Comparison of ENCODE assay signal across 12 cellular contexts in genomic region chr19:11265785-11266236, GRCh38. TPM values are rescaled to one million over a fixed set of nuclear protein-coding genes. Genes with fewer than 3 reads are reported as not detected.
DNase-seq lines count a peak whose midpoint lies in the region; ATAC-seq and TF ChIP-seq lines count a peak whose summit lies in the region.
"Had no signal": no experiment of that assay in that cellular context is flagged by ENCODE, and none has a peak within 500 bp of the region (broad histone marks: within the 10 kb centered on the region; RNA-seq: fewer than 3 reads in every experiment).

No MANE protein-coding gene starts in this region.

- no peak for TF ChIP-seq POLR2A in gastroesophageal sphincter (IDR thresholded peaks at IDR 0.05)

- H3K27me3 ChIP-seq in esophagus (ENCODE audit: control insufficient read depth in 1 of 2, insufficient read depth in 2 of 2, low read length in 2 of 2) (no peaks in the 10 kb centered on the region), gastroesophageal sphincter (no peaks in the 10 kb centered on the region)

- H3K9me3 Mint-ChIP-seq in osteocyte (ENCODE audit: unreplicated experiment) (no peaks in the 10 kb centered on the region), immature natural killer cell (peaks cover 0 to 3% (median 0%) of the 10 kb centered on the region in 6 donors)
- H3K9me3 Mint-ChIP-seq: neural crest cell, T-cell had no signal

- no peak for TF ChIP-seq EP300 in gastroesophageal sphincter (IDR thresholded peaks at IDR 0.05)

- no peaks in the 10 kb centered on the region for H3K27me3 Mint-ChIP-seq in osteocyte (ENCODE audit: unreplicated experiment)
- peaks cover 22 to 26% (median 25%) of the 10 kb centered on the region in 3 donors for H3K27me3 Mint-ChIP-seq in immature natural killer cell (ENCODE audit: low read depth in 3 of 3)

- no peaks in the 10 kb centered on the region for H3K36me3 ChIP-seq in esophagus (ENCODE audit: control insufficient read depth in 2 of 2, insufficient read depth in 2 of 2, low read length in 1 of 2)
- no peaks in the 10 kb centered on the region for H3K36me3 ChIP-seq in gastroesophageal sphincter

- peaks cover 42% of the 10 kb centered on the region for H3K4me1 Mint-ChIP-seq in osteocyte (ENCODE audit: unreplicated experiment)
- peaks cover 3 to 10% of the 10 kb centered on the region in 2 donors for H3K4me1 Mint-ChIP-seq in immature natural killer cell

- no peaks in the 10 kb centered on the region for H3K36me3 Mint-ChIP-seq in osteocyte (ENCODE audit: unreplicated experiment)
- H3K36me3 Mint-ChIP-seq in immature natural killer cell = no peaks in the 10 kb centered on the region
- H3K36me3 Mint-ChIP-seq: T-cell had no signal

- 43 to 48% methylated on average over 11 of the region's 11 CpGs for WGBS in esophagus, 2 donors
- 85 to 90% methylated on average over 2 to 5 of the region's 11 CpGs for whole genome bisulfite sequencing in gastroesophageal sphincter (ENCODE audit: low coverage in 1 of 2), 2 donors

- POLR2A ChIA-PET in GM10248 (lab: Yijun Ruan, JAX) = no interaction called here

- DNase-seq in Daoy (ENCODE audit: low read depth) = peak; percentile 76
- DNase-seq in NCI-H510A (lab: John Stamatoyannopoulos, UW) = peak; percentile 61
- no peak for DNase-seq in osteocyte (ENCODE audit: extremely low spot score, unreplicated experiment)
- no peak for DNase-seq in immature natural killer cell
- no peak for DNase-seq in GM10248 (ENCODE audit: extremely low spot score)
- DNase-seq: DMS79, NCI-H1436 treated with DMSO at 0.1 percent for 48 hours, T-cell had no signal

- peak overlapping the region; percentile 52 for H3K27ac Mint-ChIP-seq in osteocyte (ENCODE audit: unreplicated experiment)
- H3K27ac Mint-ChIP-seq in immature natural killer cell = no peak overlapping the region

- no peak for TF ChIP-seq CTCF in osteocyte (IDR thresholded peaks at IDR 0.05)
- no peak for TF ChIP-seq CTCF in GM10248 (IDR thresholded peaks at IDR 0.05; ENCODE audit: control extremely low read depth, extremely low read depth, low read depth, missing control alignments)
- no peak for TF ChIP-seq CTCF in gastroesophageal sphincter (IDR thresholded peaks at IDR 0.05)

- peaks cover 3 to 16% of the 10 kb centered on the region in 2 donors for H3K4me1 ChIP-seq in esophagus (ENCODE audit: control insufficient read depth in 2 of 2, insufficient read depth in 2 of 2, low read length in 1 of 2)
- H3K4me1 ChIP-seq in gastroesophageal sphincter = peaks cover 0 to 45% (median 14%) of the 10 kb centered on the region in 3 donors

- ATAC-seq in HG03439 (IDR thresholded peaks at IDR 0.05; ENCODE audit: unreplicated experiment) (no peak), gastroesophageal sphincter (no peak)
- ATAC-seq: T-cell had no signal

- H3K27ac ChIP-seq in esophagus (ENCODE audit: low read depth in 2 of 2, low read length in 1 of 2) (peak overlapping the region; percentile 82 to 94), gastroesophageal sphincter (peak overlapping the region in 1 of 4 donors; percentile 67)

- CTCF ChIA-PET in GM10248 (lab: Yijun Ruan, JAX) = interaction anchor here (1.2 to 1.5 kb wide), 2 partner anchors 10 to 116 kb away, joined by 3 to 5 read pairs; no protein-coding TSS in a partner anchor

- no peaks in the 10 kb centered on the region for H3K9me3 ChIP-seq in esophagus (ENCODE audit: control insufficient read depth in 2 of 2, insufficient read depth in 1 of 2, low read depth in 1 of 2, low read length in 1 of 2)
- H3K9me3 ChIP-seq in gastroesophageal sphincter = no peaks in the 10 kb centered on the region

- no peak overlapping the region for H3K4me3 Mint-ChIP-seq in osteocyte (ENCODE audit: unreplicated experiment)
- H3K4me3 Mint-ChIP-seq in immature natural killer cell = peak overlapping the region in 1 of 5 donors; percentile 21

- H3K4me3 ChIP-seq in esophagus (ENCODE audit: low read depth in 1 of 2, low read length in 2 of 2) (no peak overlapping the region), gastroesophageal sphincter (no peak overlapping the region)

RNA-seq across cellular contexts. Expression of gene DOCK6, which starts 3.5 kb away (rescaled TPM):
- total RNA-seq in Daoy (2014; rRNA removed; shearing (Covaris generic)) = 2.9 and 4.3 TPM in 2 replicates
- polyA plus RNA-seq in esophagus (10 to 100 TPM; 25.8 to 53.5 TPM), immature natural killer cell (not detected)
- total RNA-seq in osteocyte (81.7 and 86.9 TPM in 2 replicates), gastroesophageal sphincter (10 to 100 TPM; 18.5 to 43.1 (median 29.1) TPM)

RNA-seq across cellular contexts. Expression of gene ANGPTL8, which starts 26.4 kb away (rescaled TPM):
- not detected in 2 replicates for total RNA-seq in Daoy (2014; rRNA removed; shearing (Covaris generic))
- polyA plus RNA-seq in esophagus (under 1 TPM in 1 of 2 donors, not detected in 1; 0.15 TPM), immature natural killer cell (not detected)
- total RNA-seq in osteocyte (not detected in 2 replicates), gastroesophageal sphincter (1 to 10 TPM in 1 of 4 donors, not detected in 3; 2.0 TPM)
- total RNA-seq: neural crest cell, T-cell had no signal

RNA-seq across cellular contexts. Expression of gene TSPAN16, which starts 30.1 kb away (rescaled TPM):
- not detected in 2 replicates for total RNA-seq in Daoy (2014; rRNA removed; shearing (Covaris generic))
- polyA plus RNA-seq in esophagus = not detected
- total RNA-seq in osteocyte = not detected in 2 replicates
- polyA plus RNA-seq in immature natural killer cell = not detected
- total RNA-seq in gastroesophageal sphincter = not detected
- total RNA-seq: neural crest cell, T-cell had no signal

Comparison
In these comparisons a context has a peak if more than half of its experiments do, and no peak if none do; other contexts are left out.
1. DNase-seq: peak in Daoy (single experiment) and NCI-H510A (single experiment); none in osteocyte (single experiment), immature natural killer cell (0 of 3) and GM10248 (single experiment).